12 cellular contexts compared by ENCODE assay signal in the genomic region with DNA sequence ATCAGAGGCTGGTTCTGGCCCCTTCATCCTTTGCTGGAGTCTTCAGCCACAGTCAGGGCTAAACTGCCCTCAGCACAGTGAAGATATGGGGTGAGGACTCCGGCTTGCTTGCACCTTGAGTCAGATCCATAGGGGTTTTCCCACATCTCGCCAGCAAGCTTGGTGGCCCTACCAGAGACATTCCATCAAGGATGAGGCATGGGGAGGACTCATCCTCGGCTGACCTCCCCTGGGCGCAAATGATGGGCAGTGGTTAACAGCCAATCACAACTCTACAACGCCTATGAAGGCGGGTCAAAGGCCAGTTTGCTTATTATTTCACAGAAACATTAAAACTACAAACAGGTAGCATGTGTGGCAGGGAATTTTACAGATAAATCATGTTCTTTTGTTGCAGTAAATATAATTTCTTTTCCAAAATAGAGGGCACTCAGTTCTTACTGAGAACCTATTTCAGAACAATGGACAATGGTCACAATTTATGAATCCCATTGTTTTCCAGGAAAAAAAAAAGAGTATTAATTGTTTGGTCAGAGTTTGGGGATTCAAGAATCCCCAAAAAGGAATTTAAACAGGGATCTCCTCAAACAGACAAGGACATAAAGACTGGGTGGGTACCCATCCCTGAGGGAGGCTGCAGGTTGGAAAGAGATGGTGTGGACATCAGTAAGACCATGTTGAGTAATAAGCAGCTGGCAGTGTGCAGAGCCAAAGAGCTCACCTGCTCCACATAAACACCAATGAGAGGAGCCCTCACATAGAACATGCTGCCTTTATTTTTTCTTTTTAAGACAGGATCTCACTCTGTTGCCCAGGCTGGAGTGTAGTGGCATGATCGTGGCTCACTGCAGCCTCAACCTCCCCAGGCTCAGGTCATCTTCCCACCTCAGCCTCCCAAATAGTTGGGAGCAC. TPM values are rescaled to one million over a fixed set of nuclear protein-coding genes. Genes with fewer than 3 reads are reported as not detected.
DNase-seq lines count a peak whose midpoint lies in the region; ATAC-seq, FAIRE-seq and TF ChIP-seq lines count a peak whose summit lies in the region.
"Had no signal": no experiment of that assay in that cellular context is flagged by ENCODE, and none has a peak within 500 bp of the region (broad histone marks: within the 10 kb centered on the region; RNA-seq: fewer than 3 reads in every experiment).

No MANE protein-coding gene starts in this region.

- no peaks in the 10 kb centered on the region for H3K9me2 ChIP-seq in GM23338 (ENCODE audit: insufficient read depth)

- H3K9me3 ChIP-seq in osteoblast (ENCODE audit: low read depth, low read length) (no peaks in the 10 kb centered on the region), upper lobe of right lung (no peaks in the 10 kb centered on the region), kidney (ENCODE audit: control insufficient read depth in 1 of 2, low read length in 2 of 2) (no peaks in the 10 kb centered on the region)
- H3K9me3 ChIP-seq: thoracic aorta had no signal

- no peaks in the 10 kb centered on the region for H3F3A ChIP-seq in GM23338 (replicated peaks; ENCODE audit: low read depth)

- FAIRE-seq in RCC 7860 (lab: Jason Lieb, UNC) (peak; percentile 66), kidney (lab: Jason Lieb, UNC) (no peak)
- FAIRE-seq: islet of Langerhans had no signal

- intact Hi-C loops in upper lobe of right lung (cut with DNase I), result no loop called here
- intact Hi-C loops in kidney (cut with DNase I), result no loop called here

- H3K4me1 Mint-ChIP-seq in GM23338, result no peaks in the 10 kb centered on the region; the same call in 2 of the 3 replicates

- no peak overlapping the region for H2AFZ ChIP-seq in osteoblast (ENCODE audit: low read length)
- H2AFZ ChIP-seq in GM23338, result no peak overlapping the region

- peaks cover 2% of the 10 kb centered on the region for H3K27me3 Mint-ChIP-seq in GM23338 (ENCODE audit: insufficient read depth, low read depth, poor library complexity)

- peaks cover 40% of the 10 kb centered on the region for H3K36me3 Mint-ChIP-seq in GM23338 (ENCODE audit: low read depth)

- H3K4me1 ChIP-seq in osteoblast (ENCODE audit: insufficient read depth, low read length) (peaks cover 32% of the 10 kb centered on the region), GM23338 (ENCODE audit: insufficient read depth) (peaks cover 10% of the 10 kb centered on the region), upper lobe of right lung (peaks cover 4% of the 10 kb centered on the region), kidney (ENCODE audit: control insufficient read depth in 1 of 2, insufficient read depth in 1 of 2, low read depth in 1 of 2, low read length in 2 of 2) (peaks cover 0 to 2% of the 10 kb centered on the region in 2 donors)

- H3K9ac ChIP-seq in kidney (ENCODE audit: low read length in 2 of 2), result no peak overlapping the region

- ATAC-seq in GM23338 (no peak), upper lobe of right lung (no peak)

- H3K79me2 ChIP-seq in osteoblast (ENCODE audit: insufficient read depth, low read length), result peaks cover 20% of the 10 kb centered on the region
- H3K79me2 ChIP-seq in GM23338 (replicated peaks; ENCODE audit: insufficient read depth), result peaks cover 69% of the 10 kb centered on the region

- H3K9me3 Mint-ChIP-seq in GM23338, result peaks cover 18% of the 10 kb centered on the region

- H3K4me3 ChIP-seq in epithelial cell of esophagus (ENCODE audit: low read length), result no peak overlapping the region
- H3K4me3 ChIP-seq in osteoblast (ENCODE audit: insufficient read depth, low read length), result no peak overlapping the region
- H3K4me3 ChIP-seq in GM23338, result no peak overlapping the region
- no peak overlapping the region for H3K4me3 ChIP-seq in upper lobe of right lung
- no peak overlapping the region for H3K4me3 ChIP-seq in kidney (ENCODE audit: low read length in 2 of 2)
- H3K4me3 ChIP-seq: thoracic aorta had no signal

- H3K4me2 ChIP-seq in osteoblast (ENCODE audit: insufficient read depth, low read length) (peak overlapping the region; percentile 10), GM23338 (no peak overlapping the region)

- H3K4me3 Mint-ChIP-seq in GM23338, result no peak overlapping the region

- H4K20me1 ChIP-seq in osteoblast (ENCODE audit: insufficient read depth, low read length) (no peaks in the 10 kb centered on the region), GM23338 (replicated peaks; ENCODE audit: insufficient read depth) (no peaks in the 10 kb centered on the region; the same call in 1 of the 2 replicates)

- TF ChIP-seq CTCF in epithelial cell of esophagus (IDR thresholded peaks at IDR 0.05; ENCODE audit: insufficient read depth, low read depth, low read length, missing control alignments) (no peak), osteoblast (IDR thresholded peaks at IDR 0.05; ENCODE audit: extremely low read depth, low read depth, low read length) (no peak), GM23338 (conservative IDR thresholded peaks at IDR 0.05; ENCODE audit: low read depth in 2 of 2) (no peak), upper lobe of right lung (IDR thresholded peaks at IDR 0.05) (no peak), kidney (IDR thresholded peaks at IDR 0.05; ENCODE audit: borderline replicate concordance, extremely low read depth, insufficient read depth) (no peak)

- H3K36me3 ChIP-seq in osteoblast (ENCODE audit: insufficient read depth, low read length) (no peaks in the 10 kb centered on the region), GM23338 (ENCODE audit: insufficient read depth) (peaks cover 7% of the 10 kb centered on the region; the same call in 1 of the 2 replicates), upper lobe of right lung (peaks cover 29% of the 10 kb centered on the region), kidney (ENCODE audit: control insufficient read depth in 1 of 2, insufficient read depth in 2 of 2, low read length in 2 of 2) (peaks cover 5 to 8% of the 10 kb centered on the region in 2 donors)

- H3K27ac ChIP-seq in osteoblast (ENCODE audit: low read depth, low read length) (peak overlapping the region; percentile 32), GM23338 (ENCODE audit: low read depth) (no peak overlapping the region), upper lobe of right lung (no peak overlapping the region), kidney (ENCODE audit: low read depth in 2 of 2, low read length in 2 of 2) (no peak overlapping the region)
- H3K27ac ChIP-seq: thoracic aorta had no signal

- peak; percentile 92 for DNase-seq in EH (ENCODE audit: low read depth)
- DNase-seq in RCC 7860 (ENCODE audit: low spot score), result peak; percentile 91
- peak; percentile 87 for DNase-seq in epithelial cell of esophagus (ENCODE audit: low read depth)
- DNase-seq in osteoblast (ENCODE audit: insufficient read length, low spot score, missing footprints), result peak; percentile 95
- no peak for DNase-seq in GM23338 (ENCODE audit: low spot score)
- DNase-seq in upper lobe of right lung, result no peak
- DNase-seq in dedifferentiated amniotic fluid mesenchymal stem cell (ENCODE audit: extremely low spot score), result no peak
- DNase-seq in kidney, result no peak
- DNase-seq: activated naive CD4-positive, alpha-beta T cell treated with anti-CD3 and anti-CD28 coated beads, Interleukin-2, amount 50 U/mL, for 16 hours; NCI-H2171 had no signal

- H3K27ac Mint-ChIP-seq in GM23338, result no peak overlapping the region

- H3K27me3 ChIP-seq in osteoblast (ENCODE audit: insufficient read depth, low read length), result no peaks in the 10 kb centered on the region
- H3K27me3 ChIP-seq in GM23338 (ENCODE audit: insufficient read depth), result no peaks in the 10 kb centered on the region
- H3K27me3 ChIP-seq in upper lobe of right lung, result no peaks in the 10 kb centered on the region

TF ChIP-seq in GM23338, 12 proteins besides CTCF, POLR2A, EP300 and RAD21 (continues in another document):
- TF ChIP-seq EZH2 (IDR thresholded peaks at IDR 0.05; ENCODE audit: low read depth, unreplicated experiment), result no peak
- TF ChIP-seq NANOG (IDR thresholded peaks at IDR 0.05; ENCODE audit: borderline replicate concordance), result no peak

RNA-seq across cellular contexts. Expression of gene PLAAT3, which starts 14.8 kb away (rescaled TPM):
- 25.6 and 34.4 TPM in 2 replicates for total RNA-seq in osteoblast
- 61.1 and 63.2 TPM in 2 replicates for total RNA-seq in GM23338 (2014; rRNA removed; shearing (Covaris generic))
- polyA plus RNA-seq in GM23338 (2016; fragmentation: Nextera tagmentation; extraction: Ambion mirVana), result 239 and 262 TPM in 2 replicates
- total RNA-seq in upper lobe of right lung, result 70.3 TPM
- 88.2 TPM for total RNA-seq in kidney
- 262 TPM for polyA plus RNA-seq in kidney (ENCODE audit: insufficient read depth, low read depth, low replicate concordance)

RNA-seq across cellular contexts. Expression of gene PLAAT2, which starts 36.3 kb away (rescaled TPM):
- total RNA-seq in osteoblast (not detected in 2 replicates), upper lobe of right lung (4.2 TPM), kidney (1.3 TPM)
- 0.66 TPM in 1 of 2 replicates, not detected in the other for total RNA-seq in GM23338 (2014; rRNA removed; shearing (Covaris generic))
- polyA plus RNA-seq in GM23338 (2016; fragmentation: Nextera tagmentation; extraction: Ambion mirVana) (0.42 and 0.78 TPM in 2 replicates), kidney (ENCODE audit: insufficient read depth, low read depth, low replicate concordance) (49.5 TPM)
- total RNA-seq: thoracic aorta had no signal

Comparison
In these comparisons a context has a peak if more than half of its experiments do, and no peak if none do; other contexts are left out.
1. DNase-seq: peak in EH (single experiment), RCC 7860 (single experiment), epithelial cell of esophagus (single experiment) and osteoblast (single experiment); none in GM23338 (single experiment), upper lobe of right lung (single experiment), dedifferentiated amniotic fluid mesenchymal stem cell (single experiment) and kidney (single experiment).